In genomic region chr9:131678499-131679111, GRCh38 we compare ENCODE assay signal across 8 cellular contexts.
DNase-seq lines count a peak whose midpoint lies in the region; ATAC-seq and TF ChIP-seq lines count a peak whose summit lies in the region.

No MANE protein-coding gene starts in this region.

- intact Hi-C loops in spleen (cut with DNase I; ENCODE audit: low total_unique reads), result loop anchor here (10.0 kb wide), 1 partner anchor 56 kb away; no protein-coding TSS in a partner anchor

- DNase-seq in Caki2 (ENCODE audit: low read depth) (peak; percentile 75), HS-27A (ENCODE audit: low read depth) (peak; percentile 72), SW480 (ENCODE audit: low spot score) (peak; percentile 72), amniotic epithelial cell (ENCODE audit: low read depth) (peak; percentile 85), spleen (peak; percentile 91), NCI-H146 (lab: John Stamatoyannopoulos, UW) (no peak)

- H3K4me3 ChIP-seq in iPS-15b (ENCODE audit: low read depth, low read length), result peak overlapping the region; percentile 24
- no peak overlapping the region for H3K4me3 ChIP-seq in spleen

- peak in 2 of 3 donors; percentile 37 to 47 for TF ChIP-seq POLR2A in spleen (IDR thresholded peaks at IDR 0.05)

- in situ Hi-C loops in Caki2 (cut with HindIII; ENCODE audit: low pct_unique_long_range_greater_than_20kb, low sequenced_read_pairs), result no loop called here

- H3K27ac ChIP-seq in spleen, result peak overlapping the region; percentile 62 to 95 (median 86)

- H3K27me3 ChIP-seq in iPS-15b (ENCODE audit: control insufficient read depth, insufficient read depth, low read length), result no peaks in the 10 kb centered on the region
- no peaks in the 10 kb centered on the region for H3K27me3 ChIP-seq in spleen (replicated peaks in 1 of 7)

- H3K36me3 ChIP-seq in iPS-15b (ENCODE audit: control insufficient read depth, insufficient read depth, low read length) (no peaks in the 10 kb centered on the region), spleen (no peaks in the 10 kb centered on the region)

- peak in 1 of 11 experiments; percentile 7 for TF ChIP-seq CTCF in spleen (IDR thresholded peaks at IDR 0.05 in 8 of 11, conservative IDR thresholded peaks at IDR 0.05 in 3 of 11)

- H3K9ac ChIP-seq in iPS-15b (ENCODE audit: low read depth, low read length), result no peak overlapping the region

- peak; percentile 83 for ATAC-seq in GM21381 (IDR thresholded peaks at IDR 0.05; ENCODE audit: unreplicated experiment)

- H3K4me1 ChIP-seq in iPS-15b (ENCODE audit: control insufficient read depth, insufficient read depth, low read length) (peaks cover 57% of the 10 kb centered on the region), spleen (peaks cover 49 to 96% (median 86%) of the 10 kb centered on the region in 6 donors)

- 40 to 51% (median 42%) methylated on average over 5 of the region's 5 CpGs for WGBS in spleen, 5 donors

- H3K9me3 ChIP-seq in iPS-15b (ENCODE audit: control insufficient read depth, insufficient read depth, low read length) (no peaks in the 10 kb centered on the region), spleen (no peaks in the 10 kb centered on the region)
